ENCODE assay signal across 23 cellular contexts in genomic region chr16:58863042-58863441, GRCh38.
"Had no signal": no experiment of that assay in that cellular context is flagged by ENCODE, and none has a peak within 500 bp of the region (broad histone marks: within the 10 kb centered on the region; RNA-seq: fewer than 3 reads in every experiment).

No MANE protein-coding gene starts in this region.

- ATAC-seq: activated CD4-positive, CD25-positive, alpha-beta regulatory T cell treated with anti-CD3 and anti-CD28 coated beads, Interleukin-2, amount 50 U/mL, for 24 hours; activated CD8-positive, alpha-beta T cell treated with anti-CD3 and anti-CD28 coated beads, Interleukin-2, amount 10 ng/mL, durations not matched to agents 7 days and 5 days; left cardiac atrium; mucosa of descending colon; stimulated activated naive B cell treated with anti-CD40 and anti-IgM and Interleukin-4, amounts not matched to agents 10 μg/mL and 1 μg/mL and 100 μg/mL, for 72 hours had no signal

- DNase-seq: activated CD4-positive, alpha-beta T cell treated with anti-CD3 and anti-CD28 coated beads, Interleukin-2, amount 10 ng/mL, durations not matched to agents 24 days and 14 days; activated CD8-positive, alpha-beta T cell treated with anti-CD3 and anti-CD28 coated beads, Interleukin-2, amount 10 ng/mL, durations not matched to agents 7 days and 5 days; activated gamma-delta T cell; central memory CD4-positive, alpha-beta T cell; dermis blood vessel endothelial cell; effector CD8-positive, alpha-beta T cell; foreskin melanocyte; islet precursor cell; left cardiac atrium; mucosa of descending colon; sigmoid colon; stimulated activated CD4-positive, alpha-beta T cell treated with anti-CD3 and anti-CD28 coated beads, Interleukin-2, amount 100 ng/mL, for 48 hours; stimulated activated CD8-positive, alpha-beta memory T cell treated with anti-CD3 and anti-CD28 coated beads, Interleukin-4, amount 100 ng/mL, for 48 hours; stimulated activated naive B cell treated with anti-CD40 and anti-IgM and Interleukin-4, amounts not matched to agents 10 μg/mL and 1 μg/mL and 100 μg/mL, for 72 hours; testis; trophoblast cell; uterus had no signal

- H3K4me3 ChIP-seq: ascending aorta, mucosa of descending colon, sigmoid colon, testis, uterus had no signal

- H3K4me1 Mint-ChIP-seq: activated CD4-positive, alpha-beta T cell treated with anti-CD3 and anti-CD28 coated beads, Interleukin-2, amount 10 ng/mL, durations not matched to agents 24 days and 14 days; activated naive CD4-positive, alpha-beta T cell treated with anti-CD3 and anti-CD28 coated beads, Interleukin-2, amount 50 U/mL, for 24 hours; memory B cell; neural crest cell; stimulated activated naive B cell treated with anti-CD40 and anti-IgM and Interleukin-4, amounts not matched to agents 10 μg/mL and 1 μg/mL and 100 μg/mL, for 72 hours had no signal

- H3K27me3 ChIP-seq: ascending aorta, sigmoid colon, testis, uterus had no signal

- H3K9me3 Mint-ChIP-seq: activated CD4-positive, alpha-beta T cell treated with anti-CD3 and anti-CD28 coated beads, Interleukin-2, amount 10 ng/mL, durations not matched to agents 24 days and 14 days; activated naive CD4-positive, alpha-beta T cell treated with anti-CD3 and anti-CD28 coated beads, Interleukin-2, amount 50 U/mL, for 24 hours; activated T-helper 1 cell treated with anti-CD3 and anti-CD28 coated beads, Interleukin-12 subunit alpha, Interleukin-12 subunit beta, Interleukin-2, Interleukin-4 antibody, amounts not matched to agents 30 ng/mL and 10 ng/mL and 1 ng/mL, durations not matched to agents 14 hours and 24 hours and 36 hours; neural crest cell had no signal

- H3K36me3 ChIP-seq: ascending aorta, sigmoid colon, uterus had no signal

- H3K27ac Mint-ChIP-seq: activated CD4-positive, alpha-beta T cell treated with anti-CD3 and anti-CD28 coated beads, Interleukin-2, amount 10 ng/mL, durations not matched to agents 24 days and 14 days; activated CD8-positive, alpha-beta T cell treated with anti-CD3 and anti-CD28 coated beads, Interleukin-2, amount 10 ng/mL, durations not matched to agents 7 days and 5 days; activated naive CD4-positive, alpha-beta T cell treated with anti-CD3 and anti-CD28 coated beads, Interleukin-2, amount 50 U/mL, for 24 hours; activated T-helper 1 cell treated with anti-CD3 and anti-CD28 coated beads, Interleukin-12 subunit alpha, Interleukin-12 subunit beta, Interleukin-2, Interleukin-4 antibody, amounts not matched to agents 30 ng/mL and 10 ng/mL and 1 ng/mL, durations not matched to agents 14 hours and 24 hours and 36 hours; memory B cell; stimulated activated naive B cell treated with anti-CD40 and anti-IgM and Interleukin-4, amounts not matched to agents 10 μg/mL and 1 μg/mL and 100 μg/mL, for 72 hours had no signal

- H3K27me3 Mint-ChIP-seq: activated CD4-positive, alpha-beta T cell treated with anti-CD3 and anti-CD28 coated beads, Interleukin-2, amount 10 ng/mL, durations not matched to agents 24 days and 14 days had no signal

- H3K4me1 ChIP-seq: ascending aorta, sigmoid colon, testis, uterus had no signal

- H3K27ac ChIP-seq: ascending aorta, sigmoid colon, testis had no signal

- H3K4me3 Mint-ChIP-seq: activated CD4-positive, alpha-beta T cell treated with anti-CD3 and anti-CD28 coated beads, Interleukin-2, amount 10 ng/mL, durations not matched to agents 24 days and 14 days; activated CD8-positive, alpha-beta T cell treated with anti-CD3 and anti-CD28 coated beads, Interleukin-2, amount 10 ng/mL, durations not matched to agents 7 days and 5 days; activated naive CD4-positive, alpha-beta T cell treated with anti-CD3 and anti-CD28 coated beads, Interleukin-2, amount 50 U/mL, for 24 hours; activated T-helper 1 cell treated with anti-CD3 and anti-CD28 coated beads, Interleukin-12 subunit alpha, Interleukin-12 subunit beta, Interleukin-2, Interleukin-4 antibody, amounts not matched to agents 30 ng/mL and 10 ng/mL and 1 ng/mL, durations not matched to agents 14 hours and 24 hours and 36 hours; memory B cell; neural crest cell; stimulated activated naive B cell treated with anti-CD40 and anti-IgM and Interleukin-4, amounts not matched to agents 10 μg/mL and 1 μg/mL and 100 μg/mL, for 72 hours had no signal

- H3K9me3 ChIP-seq: ascending aorta, mucosa of descending colon, sigmoid colon, testis, uterus had no signal

- H3K36me3 Mint-ChIP-seq: activated naive CD4-positive, alpha-beta T cell treated with anti-CD3 and anti-CD28 coated beads, Interleukin-2, amount 50 U/mL, for 24 hours; memory B cell; stimulated activated naive B cell treated with anti-CD40 and anti-IgM and Interleukin-4, amounts not matched to agents 10 μg/mL and 1 μg/mL and 100 μg/mL, for 72 hours had no signal
